Comparison of ENCODE assay signal across 23 cellular contexts in genomic region chr4:3719836-3720235, GRCh38. TPM values are rescaled to one million over a fixed set of nuclear protein-coding genes. Genes with fewer than 3 reads are reported as not detected.
"Had no signal": no experiment of that assay in that cellular context is flagged by ENCODE, and none has a peak within 500 bp of the region (broad histone marks: within the 10 kb centered on the region; RNA-seq: fewer than 3 reads in every experiment).

No MANE protein-coding gene starts in this region.

- H3K9me3 ChIP-seq: mucosa of descending colon, psoas muscle, right lobe of liver had no signal

- H3K27ac ChIP-seq: dorsolateral prefrontal cortex, epithelial cell of prostate, gastrocnemius medialis, heart left ventricle, parathyroid adenoma, psoas muscle, right lobe of liver, tibial nerve, upper lobe of left lung had no signal

- DNase-seq: dorsolateral prefrontal cortex; effector CD4-positive, alpha-beta T cell; foreskin fibroblast; gastrocnemius medialis; hippocampal formation; kidney glomerular epithelial cell; mesenchymal stem cell; naive B cell; small intestine; stimulated activated CD4-positive, alpha-beta T cell treated with anti-CD3 and anti-CD28 coated beads, Interleukin-15, amount 100 ng/mL, for 24 hours; stimulated activated CD4-positive, alpha-beta T cell treated with anti-CD3 and anti-CD28 coated beads, Interleukin-2, amount 100 ng/mL, for 48 hours; stimulated activated naive B cell treated with anti-CD40 and anti-IgM and Interleukin-4, amounts not matched to agents 10 μg/mL and 1 μg/mL and 100 μg/mL, for 72 hours; upper lobe of left lung had no signal

- H3K36me3 ChIP-seq: gastrocnemius medialis, heart left ventricle, right lobe of liver, thoracic aorta, tibial nerve, upper lobe of left lung had no signal

- H3K4me1 ChIP-seq: gastrocnemius medialis, parathyroid adenoma, psoas muscle, right lobe of liver had no signal

- ATAC-seq: esophagus mucosa; gastrocnemius medialis; heart left ventricle; mucosa of descending colon; natural killer cell treated with Interleukin-12 subunit alpha and Interleukin-12 subunit beta and Interleukin-15 and Interleukin-18, amount 100 ng/mL, for 72 hours; psoas muscle; right lobe of liver; stimulated activated naive B cell treated with anti-CD40 and anti-IgM and Interleukin-4, amounts not matched to agents 10 μg/mL and 1 μg/mL and 100 μg/mL, for 72 hours had no signal

- H3K4me3 ChIP-seq: dorsolateral prefrontal cortex, gastrocnemius medialis, heart left ventricle, mucosa of descending colon, psoas muscle, right lobe of liver, thoracic aorta, tibial nerve, upper lobe of left lung had no signal

- H3K27me3 ChIP-seq: right lobe of liver had no signal

RNA-seq across cellular contexts. Expression of gene ADRA2C, which starts 46.3 kb away (rescaled TPM):
- total RNA-seq: natural killer cell treated with Interleukin-12 subunit alpha and Interleukin-12 subunit beta and Interleukin-15 and Interleukin-18, amount 100 ng/mL, for 72 hours had no signal
